8 cellular contexts compared by ENCODE assay signal in genomic region chr11:65110354-65110861, GRCh38. TPM values are rescaled to one million over a fixed set of nuclear protein-coding genes. Genes with fewer than 3 reads are reported as not detected.
DNase-seq lines count a peak whose midpoint lies in the region; ATAC-seq and TF ChIP-seq lines count a peak whose summit lies in the region.

No MANE protein-coding gene starts in this region.

- intact Hi-C loops in PC-3 (cut with micrococcal nuclease): no loop called here

- no peaks in the 10 kb centered on the region for H3K9me3 ChIP-seq in Karpas-422 (ENCODE audit: low read length)
- H3K9me3 ChIP-seq in PC-3 (ENCODE audit: low read length): no peaks in the 10 kb centered on the region

- peaks cover 40% of the 10 kb centered on the region for H3K4me1 ChIP-seq in Karpas-422 (ENCODE audit: low read length)
- peaks cover 9% of the 10 kb centered on the region for H3K4me1 ChIP-seq in PC-3 (ENCODE audit: insufficient read depth, low read length)

- H3K79me2 ChIP-seq in Karpas-422 (ENCODE audit: low read length): peaks cover 32% of the 10 kb centered on the region
- peaks cover 6% of the 10 kb centered on the region for H3K79me2 ChIP-seq in PC-3 (ENCODE audit: low read length)

- ATAC-seq in PC-3 (peak; percentile 44), HG02884 (IDR thresholded peaks at IDR 0.05; ENCODE audit: unreplicated experiment) (no peak)

- H3K9ac ChIP-seq in Karpas-422 (ENCODE audit: low read length) (peak overlapping the region; percentile 51), PC-3 (ENCODE audit: low read length) (no peak overlapping the region)

- H3K4me3 ChIP-seq in Karpas-422 (ENCODE audit: low read length) (no peak overlapping the region), PC-3 (ENCODE audit: low read length) (no peak overlapping the region), epithelial cell of esophagus (ENCODE audit: low read length) (no peak overlapping the region)

- TF ChIP-seq CTCF in PC-3 (conservative IDR thresholded peaks at IDR 0.05; ENCODE audit: low read depth, low read length): peak; percentile 98
- TF ChIP-seq CTCF in epithelial cell of esophagus (IDR thresholded peaks at IDR 0.05; ENCODE audit: insufficient read depth, low read depth, low read length, missing control alignments): peak; percentile 96

- no peaks in the 10 kb centered on the region for H3F3A ChIP-seq in PC-3 (ENCODE audit: low read length, unreplicated experiment)

- DNase-seq in EL (peak; percentile 80), Karpas-422 (peak; percentile 96), PC-3 (peak; percentile 96), activated T-cell treated with anti-CD3 and anti-CD28 coated beads for 1 hour (ENCODE audit: low read depth) (peak; percentile 98), epithelial cell of esophagus (ENCODE audit: low read depth) (peak; percentile 78), myocyte (ENCODE audit: low read depth) (peak; percentile 87)
- peak; percentile 97 for DNase-seq in stimulated activated CD8-positive, alpha-beta memory T cell treated with anti-CD3 and anti-CD28 coated beads, Interleukin-7, amount 100 ng/mL, for 24 hours (ENCODE audit: low read depth)

- no peaks in the 10 kb centered on the region for H4K20me1 ChIP-seq in Karpas-422 (ENCODE audit: insufficient read depth, low read depth, low read length)
- H4K20me1 ChIP-seq in PC-3 (ENCODE audit: low read length): no peaks in the 10 kb centered on the region

- H3K36me3 ChIP-seq in Karpas-422 (ENCODE audit: insufficient read depth, low read length): 0 out of 2 replicates have a peak, but pooled peaks cover 1% of the 10 kb centered on the region
- no peaks in the 10 kb centered on the region for H3K36me3 ChIP-seq in PC-3 (ENCODE audit: low read depth, low read length)

- H2AFZ ChIP-seq in Karpas-422 (ENCODE audit: low read length): no peak overlapping the region
- no peak overlapping the region for H2AFZ ChIP-seq in PC-3 (ENCODE audit: low read length)

- H3K27ac ChIP-seq in Karpas-422 (ENCODE audit: low read length) (no peak overlapping the region; the same call in 1 of the 2 replicates), PC-3 (ENCODE audit: low read length) (no peak overlapping the region)

- H3K9me2 ChIP-seq in Karpas-422 (replicated peaks; ENCODE audit: insufficient read depth, low read length) (no peaks in the 10 kb centered on the region), PC-3 (replicated peaks; ENCODE audit: low read length) (no peaks in the 10 kb centered on the region)

- BruUV-seq in PC-3 (replicated peaks; lab: Mats Ljungman, UMichigan): no TSS peak

- peak overlapping the region; percentile 25 for H3K4me2 ChIP-seq in Karpas-422 (ENCODE audit: low read depth, low read length, poor library complexity, severe bottlenecking)
- peak overlapping the region; percentile 8; the same call in 1 of the 2 replicates for H3K4me2 ChIP-seq in PC-3 (ENCODE audit: low read length)

- H3K27me3 ChIP-seq in Karpas-422 (ENCODE audit: low read length): no peaks in the 10 kb centered on the region
- no peaks in the 10 kb centered on the region for H3K27me3 ChIP-seq in PC-3 (ENCODE audit: low read length)

- CTCF ChIA-PET in PC-3 (lab: Charles Lee): interaction anchor here (0.6 to 1.3 kb wide), 3 partner anchors 12 to 223 kb away, joined by 3 to 4 read pairs (median 3); partner anchors contain the start of genes DPF2, FAU, MRPL49 and POLA2

- POLR2A ChIA-PET in PC-3 (lab: Charles Lee; ENCODE audit: unreplicated experiment): no interaction called here

RNA-seq across cellular contexts. Expression of gene TM7SF2, which starts 1.3 kb away (rescaled TPM):
- 160 and 161 TPM in 2 replicates for total RNA-seq in Karpas-422 (2014; rRNA removed; shearing (Covaris generic); ENCODE audit: low replicate concordance)
- total RNA-seq in PC-3 (2014; rRNA removed) (38.4 and 44.2 TPM in 2 replicates), myocyte (17.3 and 30.3 TPM in 2 replicates)
- 17.6 TPM for polyA plus RNA-seq in myocyte (2012)

RNA-seq across cellular contexts. Expression of gene ZNHIT2, which starts 7.1 kb away (rescaled TPM):
- 11.3 and 18.0 TPM in 2 replicates for total RNA-seq in Karpas-422 (2014; rRNA removed; shearing (Covaris generic); ENCODE audit: low replicate concordance)
- total RNA-seq in PC-3 (2014; rRNA removed): 48.2 and 59.0 TPM in 2 replicates
- total RNA-seq in myocyte: 13.4 and 18.3 TPM in 2 replicates
- 10.4 TPM for polyA plus RNA-seq in myocyte (2012)

RNA-seq across cellular contexts. Expression of gene FAU, which starts 11.5 kb away (rescaled TPM):
- total RNA-seq in Karpas-422 (2014; rRNA removed; shearing (Covaris generic); ENCODE audit: low replicate concordance): 662 and 1,340 TPM in 2 replicates
- total RNA-seq in PC-3 (2014; rRNA removed): 1,119 and 1,157 TPM in 2 replicates
- 163 and 184 TPM in 2 replicates for total RNA-seq in myocyte
- 898 TPM for polyA plus RNA-seq in myocyte (2012)

RNA-seq across cellular contexts. Expression of gene MRPL49, which starts 11.7 kb away (rescaled TPM):
- total RNA-seq in Karpas-422 (2014; rRNA removed; shearing (Covaris generic); ENCODE audit: low replicate concordance): 44.5 and 65.8 TPM in 2 replicates
- total RNA-seq in PC-3 (2014; rRNA removed): 163 and 183 TPM in 2 replicates
- 37.6 and 44.2 TPM in 2 replicates for total RNA-seq in myocyte
- polyA plus RNA-seq in myocyte (2012): 47.5 TPM

RNA-seq across cellular contexts. Expression of gene VPS51, which starts 14.4 kb away (rescaled TPM):
- total RNA-seq in Karpas-422 (2014; rRNA removed; shearing (Covaris generic); ENCODE audit: low replicate concordance): 78.9 and 193 TPM in 2 replicates
- 414 and 743 TPM in 2 replicates for total RNA-seq in PC-3 (2014; rRNA removed)
- 158 and 214 TPM in 2 replicates for total RNA-seq in myocyte
- 71.6 TPM for polyA plus RNA-seq in myocyte (2012)
